ENCODE assay signal across 9 cellular contexts in genomic region chr11:61971177-61972111, GRCh38. TPM values are rescaled to one million over a fixed set of nuclear protein-coding genes. Genes with fewer than 3 reads are reported as not detected.
DNase-seq lines count a peak whose midpoint lies in the region; ATAC-seq and TF ChIP-seq lines count a peak whose summit lies in the region.
"Had no signal": no experiment of that assay in that cellular context is flagged by ENCODE, and none has a peak within 500 bp of the region (broad histone marks: within the 10 kb centered on the region; RNA-seq: fewer than 3 reads in every experiment).

No MANE protein-coding gene starts in this region.

- DNase-seq in Calu3 (peak; percentile 97), HK-2 (ENCODE audit: unreplicated experiment) (peak; percentile 98), NOMO-1 (lab: John Stamatoyannopoulos, UW; ENCODE audit: unreplicated experiment in 2 of 2) (peak; percentile 84), foreskin fibroblast (peak; percentile 98), transverse colon (peak; percentile 94)
- peak; percentile 90 for DNase-seq in natural killer cell treated with Interleukin-12 subunit alpha and Interleukin-12 subunit beta and Interleukin-15 and Interleukin-18, amount 100 ng/mL, for 72 hours (ENCODE audit: low spot score)

- H3K4me1 Mint-ChIP-seq in Calu3 (ENCODE audit: low read depth, unreplicated experiment) = peaks cover 82% of the 10 kb centered on the region
- H3K4me1 Mint-ChIP-seq in activated T-helper 17 cell treated with anti-CD3 and anti-CD28 coated beads, Interleukin-2, amount 50 U/mL, for 72 hours = peaks cover 37% of the 10 kb centered on the region
- peaks cover 65 to 66% of the 10 kb centered on the region in 2 donors for H3K4me1 Mint-ChIP-seq in natural killer cell treated with Interleukin-12 subunit alpha and Interleukin-12 subunit beta and Interleukin-15 and Interleukin-18, amount 100 ng/mL, for 72 hours (ENCODE audit: low read depth in 2 of 2)

- WGBS in transverse colon (ENCODE audit: low coverage in 1 of 2), 2 donors = 33 to 80% methylated on average over 1 to 14 of the region's 16 CpGs

- BruUV-seq in Calu3 (replicated peaks; lab: Mats Ljungman, UMichigan) = no TSS peak

- peak overlapping the region; percentile 57 for H3K4me3 Mint-ChIP-seq in Calu3 (ENCODE audit: low read depth, unreplicated experiment)
- peak overlapping the region; percentile 60 for H3K4me3 Mint-ChIP-seq in activated T-helper 17 cell treated with anti-CD3 and anti-CD28 coated beads, Interleukin-2, amount 50 U/mL, for 72 hours
- peak overlapping the region; percentile 73 for H3K4me3 Mint-ChIP-seq in natural killer cell treated with Interleukin-12 subunit alpha and Interleukin-12 subunit beta and Interleukin-15 and Interleukin-18, amount 100 ng/mL, for 72 hours

- H3K9me3 ChIP-seq in transverse colon = no peaks in the 10 kb centered on the region

- H3K4me1 ChIP-seq in transverse colon = peaks cover 55 to 81% (median 76%) of the 10 kb centered on the region in 4 donors

- no peaks in the 10 kb centered on the region for H3K27me3 Mint-ChIP-seq in Calu3 (ENCODE audit: unreplicated experiment)
- no peaks in the 10 kb centered on the region for H3K27me3 Mint-ChIP-seq in activated T-helper 17 cell treated with anti-CD3 and anti-CD28 coated beads, Interleukin-2, amount 50 U/mL, for 72 hours
- H3K27me3 Mint-ChIP-seq in natural killer cell treated with Interleukin-12 subunit alpha and Interleukin-12 subunit beta and Interleukin-15 and Interleukin-18, amount 100 ng/mL, for 72 hours = no peaks in the 10 kb centered on the region

- H3K27me3 ChIP-seq in transverse colon = no peaks in the 10 kb centered on the region

- TF ChIP-seq EP300 in transverse colon (IDR thresholded peaks at IDR 0.05; ENCODE audit: low read depth) = peak; percentile 44

- no peak for ATAC-seq in activated T-helper 17 cell treated with anti-CD3 and anti-CD28 coated beads, Interleukin-2, amount 50 U/mL, for 72 hours (replicated peaks)
- peak; percentile 43 to 52 for ATAC-seq in natural killer cell treated with Interleukin-12 subunit alpha and Interleukin-12 subunit beta and Interleukin-15 and Interleukin-18, amount 100 ng/mL, for 72 hours
- no peak for ATAC-seq in GM21576 (IDR thresholded peaks at IDR 0.05; ENCODE audit: unreplicated experiment)

- TF ChIP-seq CTCF in Calu3 (IDR thresholded peaks at IDR 0.05; ENCODE audit: unreplicated experiment) (no peak), foreskin fibroblast (IDR thresholded peaks at IDR 0.05; ENCODE audit: low read depth, low read length) (no peak), transverse colon (IDR thresholded peaks at IDR 0.05) (no peak)

- H3K4me3 ChIP-seq in foreskin fibroblast (ENCODE audit: low read depth in 1 of 2, low read length in 2 of 2) (peak overlapping the region in 1 of 2 donors; percentile 0), transverse colon (no peak overlapping the region)

- peak overlapping the region; percentile 98 for H3K27ac Mint-ChIP-seq in Calu3 (ENCODE audit: unreplicated experiment)
- peak overlapping the region; percentile 18 for H3K27ac Mint-ChIP-seq in activated T-helper 17 cell treated with anti-CD3 and anti-CD28 coated beads, Interleukin-2, amount 50 U/mL, for 72 hours
- peak overlapping the region; percentile 89 to 95 for H3K27ac Mint-ChIP-seq in natural killer cell treated with Interleukin-12 subunit alpha and Interleukin-12 subunit beta and Interleukin-15 and Interleukin-18, amount 100 ng/mL, for 72 hours

- CTCF ChIA-PET in Calu3 (lab: Charles Lee) = interaction anchor here (0.6 to 2.7 kb wide), 7 partner anchors 18 to 262 kb away, joined by 3 to 9 read pairs (median 5); partner anchors contain the start of gene SCGB1D1

- H3K36me3 ChIP-seq in transverse colon = peaks cover 0 to under 1% (median 0%) of the 10 kb centered on the region in 4 donors

- intact Hi-C loops in Calu3 (cut with micrococcal nuclease; ENCODE audit: unreplicated experiment) = loop anchor here (1.0 to 2.0 kb wide), 2 partner anchors 75 to 83 kb away; no protein-coding TSS in a partner anchor
- intact Hi-C loops in transverse colon (cut with DNase I; ENCODE audit: low total_unique reads) = no loop called here

- H3K27ac ChIP-seq in transverse colon = peak overlapping the region; percentile 99 to 100 (median 100)

- H3K9me3 Mint-ChIP-seq in Calu3 (ENCODE audit: low read depth, unreplicated experiment) = no peaks in the 10 kb centered on the region
- H3K9me3 Mint-ChIP-seq in activated T-helper 17 cell treated with anti-CD3 and anti-CD28 coated beads, Interleukin-2, amount 50 U/mL, for 72 hours = no peaks in the 10 kb centered on the region
- no peaks in the 10 kb centered on the region for H3K9me3 Mint-ChIP-seq in natural killer cell treated with Interleukin-12 subunit alpha and Interleukin-12 subunit beta and Interleukin-15 and Interleukin-18, amount 100 ng/mL, for 72 hours

- in situ Hi-C loops in transverse colon (cut with MboI; ENCODE audit: low pct_ligation_motif_present in 1 of 4, low pct_unique_long_range_greater_than_20kb in 1 of 4, low sequenced_read_pairs in 3 of 4) = no loop called here

- peak; percentile 84 for TF ChIP-seq POLR2A in transverse colon (IDR thresholded peaks at IDR 0.05)

- peaks cover 62% of the 10 kb centered on the region for H3K36me3 Mint-ChIP-seq in Calu3 (ENCODE audit: insufficient read depth, unreplicated experiment)
- peaks cover 5% of the 10 kb centered on the region for H3K36me3 Mint-ChIP-seq in activated T-helper 17 cell treated with anti-CD3 and anti-CD28 coated beads, Interleukin-2, amount 50 U/mL, for 72 hours (ENCODE audit: low read depth)
- peaks cover 7% of the 10 kb centered on the region for H3K36me3 Mint-ChIP-seq in natural killer cell treated with Interleukin-12 subunit alpha and Interleukin-12 subunit beta and Interleukin-15 and Interleukin-18, amount 100 ng/mL, for 72 hours

RNA-seq across cellular contexts. Expression of gene FTH1, which starts 4.0 kb away (rescaled TPM):
- 1,555 and 1,627 TPM in 2 replicates for total RNA-seq in Calu3 (2022)
- 1,000 to 10,000 TPM in 1 of 2 donors, 100 to 1,000 TPM in 1; 701 to 1,114 TPM for total RNA-seq in activated T-helper 17 cell treated with anti-CD3 and anti-CD28 coated beads, Interleukin-2, amount 50 U/mL, for 72 hours
- total RNA-seq in natural killer cell treated with Interleukin-12 subunit alpha and Interleukin-12 subunit beta and Interleukin-15 and Interleukin-18, amount 100 ng/mL, for 72 hours = over 10,000 TPM in 1 of 2 donors, 1,000 to 10,000 TPM in 1; 5,097 to 40,662 TPM
- 1,000 to 10,000 TPM; 2,288 to 6,007 (median 4,694) TPM for total RNA-seq in transverse colon

RNA-seq across cellular contexts. Expression of gene BEST1, which starts 21.3 kb away (rescaled TPM):
- total RNA-seq in Calu3 (2022) (0.78 and 1.1 TPM in 2 replicates), transverse colon (1 to 10 TPM in 3 of 4 donors, under 1 TPM in 1; 0.40 to 3.7 (median 2.6) TPM)
- under 1 TPM; 0.05 to 0.24 TPM for total RNA-seq in activated T-helper 17 cell treated with anti-CD3 and anti-CD28 coated beads, Interleukin-2, amount 50 U/mL, for 72 hours
- 1 to 10 TPM; 1.0 to 1.9 TPM for total RNA-seq in natural killer cell treated with Interleukin-12 subunit alpha and Interleukin-12 subunit beta and Interleukin-15 and Interleukin-18, amount 100 ng/mL, for 72 hours
- total RNA-seq: activated CD8-positive, alpha-beta memory T cell treated with anti-CD3 and anti-CD28 coated beads for 36 hours had no signal

RNA-seq across cellular contexts. Expression of gene RAB3IL1, which starts 54.1 kb away (rescaled TPM):
- total RNA-seq in Calu3 (2022) = 0.76 and 2.4 TPM in 2 replicates
- total RNA-seq in activated T-helper 17 cell treated with anti-CD3 and anti-CD28 coated beads, Interleukin-2, amount 50 U/mL, for 72 hours = not detected
- total RNA-seq in natural killer cell treated with Interleukin-12 subunit alpha and Interleukin-12 subunit beta and Interleukin-15 and Interleukin-18, amount 100 ng/mL, for 72 hours = not detected
- total RNA-seq in transverse colon = 1 to 10 TPM; 1.2 to 7.6 (median 5.9) TPM
- total RNA-seq: activated CD8-positive, alpha-beta memory T cell treated with anti-CD3 and anti-CD28 coated beads for 36 hours had no signal

Comparison
In these comparisons a context has a peak if more than half of its experiments do, and no peak if none do; other contexts are left out.
1. H3K27ac Mint-ChIP-seq: peak in every context shown above with its lines; median percentile 98 in Calu3; 92 in natural killer cell treated with Interleukin-12 subunit alpha and Interleukin-12 subunit beta and Interleukin-15 and Interleukin-18, amount 100 ng/mL, for 72 hours; 18 in activated T-helper 17 cell treated with anti-CD3 and anti-CD28 coated beads, Interleukin-2, amount 50 U/mL, for 72 hours.
2. ATAC-seq: peak in natural killer cell treated with Interleukin-12 subunit alpha and Interleukin-12 subunit beta and Interleukin-15 and Interleukin-18, amount 100 ng/mL, for 72 hours (2 of 2); none in activated T-helper 17 cell treated with anti-CD3 and anti-CD28 coated beads, Interleukin-2, amount 50 U/mL, for 72 hours (single experiment) and GM21576 (single experiment).
3. Peak in every context shown above with its lines, with median percentiles within 50 percentile points of each other: DNase-seq and H3K4me3 Mint-ChIP-seq.